In the genomic region with DNA sequence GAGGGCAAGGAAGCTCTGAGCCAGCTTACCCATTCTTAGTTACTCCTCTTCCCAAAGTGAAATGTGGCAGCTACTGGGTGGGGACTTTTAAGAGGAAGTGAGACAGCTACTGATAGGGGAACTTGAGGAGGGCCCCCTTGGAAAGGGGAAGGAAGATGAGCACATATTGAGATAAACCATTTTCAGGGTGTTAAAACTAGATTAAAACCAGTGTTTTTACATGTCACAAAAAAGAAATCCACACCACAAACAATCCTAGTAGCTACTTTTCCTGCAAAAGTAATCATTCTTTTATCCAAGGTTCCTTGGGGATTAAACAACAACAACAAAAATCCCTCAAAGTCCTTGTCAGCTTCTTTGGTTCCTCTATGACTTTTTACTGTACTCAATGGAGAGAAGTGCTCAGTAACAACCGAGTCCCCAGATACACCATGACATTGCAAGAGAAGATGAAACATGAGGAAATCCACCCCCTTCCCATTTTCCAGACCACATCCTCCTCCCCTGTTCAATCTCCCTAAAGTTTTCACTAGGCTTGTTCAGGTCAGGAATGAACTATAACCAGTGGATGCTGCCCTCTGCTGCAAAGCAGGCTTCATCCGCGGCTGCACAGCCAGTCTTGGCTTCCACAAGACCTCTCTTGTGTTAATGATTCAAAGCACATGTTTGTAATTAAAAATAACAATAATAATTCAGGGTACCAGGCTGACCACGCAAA, we compare ENCODE assay signal across 8 cellular contexts.
A peak's percentile ranks its signal among the peaks of the same experiment; 100 is the strongest.
DNase-seq lines count a peak whose midpoint lies in the region; ATAC-seq, FAIRE-seq and TF ChIP-seq lines count a peak whose summit lies in the region.

No MANE protein-coding gene starts in this region.

- ATAC-seq in GM18858 (IDR thresholded peaks at IDR 0.05; ENCODE audit: unreplicated experiment) (peak; percentile 46), GM18909 (IDR thresholded peaks at IDR 0.05; ENCODE audit: poor library complexity, unreplicated experiment) (no peak)

- no peak for FAIRE-seq in bronchial epithelial cell (lab: Jason Lieb, UNC)

- peak overlapping the region; percentile 91 for H3K27ac Mint-ChIP-seq in nephron progenitor cell

- H3K27me3 Mint-ChIP-seq in nephron progenitor cell (ENCODE audit: low read depth, poor library complexity), result peaks cover 7% of the 10 kb centered on the region

- no peak overlapping the region for H3K4me3 ChIP-seq in HL-60 (replicated peaks; ENCODE audit: insufficient read depth, low read length)
- no peak overlapping the region for H3K4me3 ChIP-seq in bronchial epithelial cell (ENCODE audit: low read depth, low read length)

- peak overlapping the region; percentile 88 for H3K27ac ChIP-seq in HL-60 (replicated peaks)

- H3K4me1 Mint-ChIP-seq in nephron progenitor cell, result peaks cover 63% of the 10 kb centered on the region

- H3K36me3 Mint-ChIP-seq in nephron progenitor cell (ENCODE audit: low read depth), result no peaks in the 10 kb centered on the region

- no peak overlapping the region for H3K4me3 Mint-ChIP-seq in nephron progenitor cell

- peaks cover 9% of the 10 kb centered on the region for H3K9me3 Mint-ChIP-seq in nephron progenitor cell

- TF ChIP-seq CTCF in HL-60 (IDR thresholded peaks at IDR 0.05; ENCODE audit: insufficient read depth, low read length) (no peak), bronchial epithelial cell (IDR thresholded peaks at IDR 0.05; ENCODE audit: insufficient read depth, low read length, severe bottlenecking) (peak; percentile 24), nephron progenitor cell (IDR thresholded peaks at IDR 0.05) (no peak)

- DNase-seq in HL-60 (ENCODE audit: low read depth in 1 of 2, low spot score in 1 of 2) (peak; percentile 51 to 86), bronchial epithelial cell (ENCODE audit: low read depth) (no peak), nephron progenitor cell (peak; percentile 37), NCI-H187 treated with DMSO at 0.1 percent for 48 hours (lab: John Stamatoyannopoulos, UW) (no peak), activated T-cell treated with anti-CD3 and anti-CD28 coated beads for 4 hours (no peak)
- DNase-seq in activated CD8-positive, alpha-beta memory T cell treated with anti-CD3 and anti-CD28 coated beads for 24 hours, result no peak

- H3K27me3 ChIP-seq in HL-60 (ENCODE audit: insufficient read depth, poor library complexity, severe bottlenecking) (no peaks in the 10 kb centered on the region), bronchial epithelial cell (ENCODE audit: control insufficient read depth, insufficient read depth, low read length) (no peaks in the 10 kb centered on the region)

- no peaks in the 10 kb centered on the region for H3K36me3 ChIP-seq in bronchial epithelial cell (ENCODE audit: control insufficient read depth, insufficient read depth, low read length)

Comparison
In these comparisons a context has a peak if more than half of its experiments do, and no peak if none do; other contexts are left out.
1. DNase-seq: peak in HL-60 (2 of 2) and nephron progenitor cell (single experiment); none in bronchial epithelial cell (single experiment), activated CD8-positive, alpha-beta memory T cell treated with anti-CD3 and anti-CD28 coated beads for 24 hours (single experiment), NCI-H187 treated with DMSO at 0.1 percent for 48 hours (single experiment) and activated T-cell treated with anti-CD3 and anti-CD28 coated beads for 4 hours (single experiment).